In genomic region chr2:120985174-120985996, GRCh38 we compare ENCODE assay signal across 21 cellular contexts.
"Had no signal": no experiment of that assay in that cellular context is flagged by ENCODE, and none has a peak within 500 bp of the region (broad histone marks: within the 10 kb centered on the region; RNA-seq: fewer than 3 reads in every experiment).

No MANE protein-coding gene starts in this region.

- ATAC-seq: activated CD8-positive, alpha-beta T cell treated with anti-CD3 and anti-CD28 coated beads, Interleukin-2, amount 10 ng/mL, durations not matched to agents 7 days and 5 days; T-helper 17 cell; WTC11 had no signal

- H3K9me3 ChIP-seq: SJSA1 had no signal

- H3K27me3 ChIP-seq: SJSA1 had no signal

- H3K4me1 ChIP-seq: SJSA1 had no signal

- DNase-seq: activated CD4-positive, alpha-beta T cell treated with anti-CD3 and anti-CD28 coated beads for 48 hours; activated CD4-positive, alpha-beta T cell treated with anti-CD3 and anti-CD28 coated beads, Interleukin-2, amount 50 U/mL, for 4 hours; activated CD4-positive, CD25-positive, alpha-beta regulatory T cell treated with anti-CD3 and anti-CD28 coated beads, Interleukin-2, amount 50 U/mL, for 72 hours; activated CD8-positive, alpha-beta memory T cell treated with anti-CD3 and anti-CD28 coated beads, Interleukin-2, amount 50 U/mL, for 48 hours; activated CD8-positive, alpha-beta T cell treated with anti-CD3 and anti-CD28 coated beads, Interleukin-2, amount 10 ng/mL, durations not matched to agents 7 days and 5 days; activated naive CD4-positive, alpha-beta T cell treated with anti-CD3 and anti-CD28 coated beads for 36 hours; activated T-cell treated with anti-CD3 and anti-CD28 coated beads, Interleukin-2, amount 50 U/mL, for 1 hour; amygdala; NCI-H1092 treated with DMSO at 0.1 percent for 48 hours; NCI-H1417 treated with DMSO at 0.1 percent for 48 hours; NCI-H1694 treated with DMSO at 0.1 percent for 48 hours; NCI-H2029 treated with DMSO at 0.1 percent for 48 hours; NCI-H446; NCI-H524 treated with DMSO at 0.1 percent for 48 hours; NCI-H774; SHP77; T-helper 17 cell; T-helper 9 cell had no signal

- H3K27ac ChIP-seq: KMS-11, SJSA1 had no signal

- H3K4me3 ChIP-seq: SJSA1 had no signal
